Comparison of ENCODE assay signal across 31 cellular contexts in the genomic region with DNA sequence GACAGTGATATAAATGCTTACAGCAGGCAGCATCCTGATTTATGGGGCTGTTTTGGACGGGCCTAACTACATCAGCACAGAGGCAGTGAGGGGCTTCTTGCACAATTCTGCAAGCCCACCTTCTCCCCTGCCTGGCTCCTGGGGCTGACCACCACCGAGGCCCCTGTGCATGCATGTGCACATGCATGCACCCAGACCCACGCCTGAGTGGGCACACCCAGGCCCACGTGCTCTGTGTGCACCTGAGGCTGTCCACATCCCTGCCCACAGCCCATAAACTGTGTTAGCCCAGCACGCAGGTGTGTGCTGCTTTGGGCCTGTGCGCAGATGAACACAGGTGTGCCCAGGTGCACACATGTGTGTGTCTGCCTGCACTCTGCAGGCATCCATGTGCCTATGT. TPM values are rescaled to one million over a fixed set of nuclear protein-coding genes. Genes with fewer than 3 reads are reported as not detected.
A peak's percentile ranks its signal among the peaks of the same experiment; 100 is the strongest.
DNase-seq lines count a peak whose midpoint lies in the region; ATAC-seq, FAIRE-seq and TF ChIP-seq lines count a peak whose summit lies in the region.
"Had no signal": no experiment of that assay in that cellular context is flagged by ENCODE, and none has a peak within 500 bp of the region (broad histone marks: within the 10 kb centered on the region; RNA-seq: fewer than 3 reads in every experiment).

No MANE protein-coding gene starts in this region.

- H3K27ac ChIP-seq in right atrium auricular region (peak overlapping the region; percentile 10 to 86), heart right ventricle (peak overlapping the region in 1 of 10 donors; percentile 47)
- H3K27ac ChIP-seq: C4-2B had no signal

- no peaks in the 10 kb centered on the region for H3K9me3 Mint-ChIP-seq in activated T-helper 17 cell treated with anti-CD3 and anti-CD28 coated beads, Interleukin-2, amount 50 U/mL, for 72 hours
- H3K9me3 Mint-ChIP-seq: CD8-positive, alpha-beta T cell had no signal

- peak overlapping the region; percentile 61 for H3K27ac Mint-ChIP-seq in activated T-helper 17 cell treated with anti-CD3 and anti-CD28 coated beads, Interleukin-2, amount 50 U/mL, for 72 hours
- H3K27ac Mint-ChIP-seq: CD8-positive, alpha-beta T cell had no signal

- DNase-seq in right atrium auricular region (ENCODE audit: low spot score) (no peak), heart right ventricle (no peak), left colon (no peak), urothelium cell line (ENCODE audit: low spot score) (no peak), GM03348 (ENCODE audit: low spot score) (no peak), HK-2 (ENCODE audit: unreplicated experiment) (no peak)
- DNase-seq: AML-193; Caco-2; CD8-positive, alpha-beta T cell; DMS79 treated with DMSO at 0.1 percent for 48 hours; GF-D8; KG1; MM.1S; NCI-H1092; NCI-H1417 treated with DMSO at 0.1 percent for 48 hours; NCI-H2081 treated with DMSO at 0.1 percent for 48 hours; NCI-H2171; NCI-H226; NCI-H510A; NCI-H69; SK-N-SH; SW 1271 had no signal

- H3K4me3 ChIP-seq in right atrium auricular region (no peak overlapping the region), heart right ventricle (no peak overlapping the region)

- 70 to 89% methylated on average over 6 of the region's 6 CpGs for WGBS in heart right ventricle, 2 donors

- ATAC-seq in heart right ventricle (no peak), left colon (peak; percentile 11), GM19035 (IDR thresholded peaks at IDR 0.05; ENCODE audit: unreplicated experiment) (no peak)
- no peak for ATAC-seq in activated T-helper 17 cell treated with anti-CD3 and anti-CD28 coated beads, Interleukin-2, amount 50 U/mL, for 72 hours (replicated peaks)
- ATAC-seq: CD8-positive, alpha-beta T cell; Panc1 had no signal

- peaks cover 0 to 91% of the 10 kb centered on the region in 2 donors for H3K4me1 ChIP-seq in right atrium auricular region
- H3K4me1 ChIP-seq in heart right ventricle = peaks cover 36 to 99% (median 96%) of the 10 kb centered on the region in 9 donors

- TF ChIP-seq CTCF in right atrium auricular region (IDR thresholded peaks at IDR 0.05) (no peak), heart right ventricle (IDR thresholded peaks at IDR 0.05) (no peak)

- no peaks in the 10 kb centered on the region for H3K36me3 Mint-ChIP-seq in activated T-helper 17 cell treated with anti-CD3 and anti-CD28 coated beads, Interleukin-2, amount 50 U/mL, for 72 hours (ENCODE audit: low read depth)

- H3K4me1 Mint-ChIP-seq in activated T-helper 17 cell treated with anti-CD3 and anti-CD28 coated beads, Interleukin-2, amount 50 U/mL, for 72 hours = peaks cover 20% of the 10 kb centered on the region

- peak; percentile 89 for FAIRE-seq in urothelium cell line (lab: Jason Lieb, UNC)
- FAIRE-seq: A204.1, GM12892, GM19239, H54, HTR-8/SVneo had no signal

- intact Hi-C loops in heart right ventricle (cut with DNase I) (no loop called here), left colon (cut with DNase I, micrococcal nuclease) (no loop called here)

- H3K36me3 ChIP-seq in right atrium auricular region = peaks cover 13% of the 10 kb centered on the region
- H3K36me3 ChIP-seq in heart right ventricle = peaks cover 0 to 16% (median 6%) of the 10 kb centered on the region in 9 donors

- H3K4me3 Mint-ChIP-seq in activated T-helper 17 cell treated with anti-CD3 and anti-CD28 coated beads, Interleukin-2, amount 50 U/mL, for 72 hours = no peak overlapping the region
- H3K4me3 Mint-ChIP-seq: CD8-positive, alpha-beta T cell had no signal

- H3K27me3 ChIP-seq in right atrium auricular region (no peaks in the 10 kb centered on the region), heart right ventricle (no peaks in the 10 kb centered on the region)

- H3K9me3 ChIP-seq in right atrium auricular region (no peaks in the 10 kb centered on the region), heart right ventricle (no peaks in the 10 kb centered on the region)
- H3K9me3 ChIP-seq: Caco-2, SK-N-SH had no signal

- H3K27me3 Mint-ChIP-seq in activated T-helper 17 cell treated with anti-CD3 and anti-CD28 coated beads, Interleukin-2, amount 50 U/mL, for 72 hours = no peaks in the 10 kb centered on the region

RNA-seq across cellular contexts. Expression of a gene that starts 40.0 kb away (rescaled TPM):
- total RNA-seq in right atrium auricular region (10 to 100 TPM; 59.3 to 71.0 TPM), heart right ventricle (10 to 100 TPM; 40.4 to 61.5 (median 50.8) TPM), left colon (10 to 100 TPM; 50.7 to 63.9 TPM)
- 10 to 100 TPM; 24.2 to 26.8 TPM for polyA plus RNA-seq in heart right ventricle
- total RNA-seq in activated T-helper 17 cell treated with anti-CD3 and anti-CD28 coated beads, Interleukin-2, amount 50 U/mL, for 72 hours = 10 to 100 TPM; 32.9 to 82.6 TPM
